In genomic region chr3:30696403-30696819, GRCh38 we compare ENCODE assay signal across 11 cellular contexts.
A peak's percentile ranks its signal among the peaks of the same experiment; 100 is the strongest.
DNase-seq lines count a peak whose midpoint lies in the region; ATAC-seq, FAIRE-seq and TF ChIP-seq lines count a peak whose summit lies in the region.
"Had no signal": no experiment of that assay in that cellular context is flagged by ENCODE, and none has a peak within 500 bp of the region (broad histone marks: within the 10 kb centered on the region; RNA-seq: fewer than 3 reads in every experiment).

No MANE protein-coding gene starts in this region.

- H3K4me2 ChIP-seq in endothelial cell of umbilical vein (ENCODE audit: insufficient read depth, low read length) (no peak overlapping the region), PC-3 (ENCODE audit: low read length) (no peak overlapping the region)

- POLR2A ChIA-PET in endothelial cell of umbilical vein (lab: Charles Lee) = no interaction called here
- POLR2A ChIA-PET in PC-3 (lab: Charles Lee; ENCODE audit: unreplicated experiment) = no interaction called here

- no peaks in the 10 kb centered on the region for H3F3A ChIP-seq in PC-3 (ENCODE audit: low read length, unreplicated experiment)

- FAIRE-seq in endothelial cell of umbilical vein (lab: Jason Lieb, UNC) = no peak
- FAIRE-seq: frontal cortex had no signal

- DNase-seq in stimulated activated naive CD8-positive, alpha-beta T cell treated with anti-CD3 and anti-CD28 coated beads, Interleukin-15, Interleukin-2, amounts not matched to agents 100 U/mL and 50 U/mL, for 24 hours = no peak
- DNase-seq in endothelial cell of umbilical vein (ENCODE audit: low read depth, low spot score) (no peak), naive B cell (no peak), type B pancreatic cell (ENCODE audit: extremely low spot score, unreplicated experiment) (no peak), MG63 (no peak), NAMALWA (ENCODE audit: low spot score) (no peak), PC-3 (no peak)
- DNase-seq: DMS153, NCI-H187 treated with DMSO at 0.1 percent for 48 hours had no signal

- TF ChIP-seq CTCF in endothelial cell of umbilical vein (IDR thresholded peaks at IDR 0.05; ENCODE audit: extremely low read depth in 1 of 2, insufficient read depth in 1 of 2, low read depth in 1 of 2, low read length in 2 of 2) (no peak), type B pancreatic cell (conservative IDR thresholded peaks at IDR 0.05) (no peak), PC-3 (conservative IDR thresholded peaks at IDR 0.05; ENCODE audit: low read depth, low read length) (no peak)

- H3K27me3 Mint-ChIP-seq in stimulated activated naive CD8-positive, alpha-beta T cell treated with anti-CD3 and anti-CD28 coated beads, Interleukin-15, Interleukin-2, amounts not matched to agents 100 ng/mL and 50 ng/mL, for 24 hours = no peaks in the 10 kb centered on the region
- no peaks in the 10 kb centered on the region for H3K27me3 Mint-ChIP-seq in naive B cell
- H3K27me3 Mint-ChIP-seq in type B pancreatic cell = no peaks in the 10 kb centered on the region

- H3K27me3 ChIP-seq in endothelial cell of umbilical vein (ENCODE audit: control insufficient read depth in 2 of 2, insufficient read depth in 2 of 2, low read length in 2 of 2) = no peaks in the 10 kb centered on the region
- no peaks in the 10 kb centered on the region for H3K27me3 ChIP-seq in MG63
- no peaks in the 10 kb centered on the region for H3K27me3 ChIP-seq in PC-3 (ENCODE audit: low read length)

- intact Hi-C loops in endothelial cell of umbilical vein (cut with micrococcal nuclease) (no loop called here), PC-3 (cut with micrococcal nuclease) (loop anchor here (10.0 kb wide), 1 partner anchor 682 kb away; no protein-coding TSS in a partner anchor)

- TF ChIP-seq POLR2A in endothelial cell of umbilical vein (IDR thresholded peaks at IDR 0.05; ENCODE audit: low read depth, low read length) = peak; percentile 60

- peaks cover 17% of the 10 kb centered on the region for H3K4me1 ChIP-seq in endothelial cell of umbilical vein (ENCODE audit: control insufficient read depth, extremely low read depth, insufficient read depth, low read length)
- H3K4me1 ChIP-seq in PC-3 (ENCODE audit: insufficient read depth, low read length) = peaks cover 16% of the 10 kb centered on the region

- H4K20me1 ChIP-seq in endothelial cell of umbilical vein (replicated peaks; ENCODE audit: control insufficient read depth, extremely low read depth, insufficient read depth, low read length) (no peaks in the 10 kb centered on the region), PC-3 (ENCODE audit: low read length) (no peaks in the 10 kb centered on the region)

- no peak overlapping the region for H2AFZ ChIP-seq in endothelial cell of umbilical vein (ENCODE audit: low read depth, low read length)
- H2AFZ ChIP-seq in PC-3 (ENCODE audit: low read length) = no peak overlapping the region

- H3K36me3 ChIP-seq in endothelial cell of umbilical vein (ENCODE audit: control insufficient read depth in 2 of 2, extremely low read depth in 1 of 2, insufficient read depth in 2 of 2, low read length in 2 of 2) (peaks cover 26 to 50% of the 10 kb centered on the region in 2 experiments), MG63 (peaks cover 12% of the 10 kb centered on the region), PC-3 (ENCODE audit: low read depth, low read length) (peaks cover 33% of the 10 kb centered on the region)

- no peak for ATAC-seq in stimulated activated naive CD8-positive, alpha-beta T cell treated with anti-CD3 and anti-CD28 coated beads, Interleukin-15, Interleukin-2, amounts not matched to agents 100 U/mL and 50 U/mL, for 24 hours
- ATAC-seq in naive B cell (ENCODE audit: low read depth in 2 of 2) = no peak
- ATAC-seq in PC-3 = no peak

- peak overlapping the region; percentile 21 for H3K27ac Mint-ChIP-seq in stimulated activated naive CD8-positive, alpha-beta T cell treated with anti-CD3 and anti-CD28 coated beads, Interleukin-15, Interleukin-2, amounts not matched to agents 100 ng/mL and 50 ng/mL, for 24 hours
- peak overlapping the region; percentile 51 to 90 (median 69) for H3K27ac Mint-ChIP-seq in naive B cell
- no peak overlapping the region for H3K27ac Mint-ChIP-seq in type B pancreatic cell

- no peaks in the 10 kb centered on the region for H3K9me1 ChIP-seq in endothelial cell of umbilical vein (replicated peaks; ENCODE audit: control insufficient read depth, extremely low read depth, insufficient read depth, low read length)

- H3K4me3 ChIP-seq in endothelial cell of umbilical vein (replicated peaks in 1 of 3; ENCODE audit: insufficient read depth in 1 of 3, low read depth in 1 of 3, low read length in 3 of 3) (no peak overlapping the region), MG63 (no peak overlapping the region), PC-3 (ENCODE audit: low read length) (no peak overlapping the region)

- no peaks in the 10 kb centered on the region for H3K9me3 Mint-ChIP-seq in stimulated activated naive CD8-positive, alpha-beta T cell treated with anti-CD3 and anti-CD28 coated beads, Interleukin-15, Interleukin-2, amounts not matched to agents 100 ng/mL and 50 ng/mL, for 24 hours
- H3K9me3 Mint-ChIP-seq in naive B cell (no peaks in the 10 kb centered on the region), type B pancreatic cell (no peaks in the 10 kb centered on the region)

- peaks cover 49% of the 10 kb centered on the region for H3K4me1 Mint-ChIP-seq in stimulated activated naive CD8-positive, alpha-beta T cell treated with anti-CD3 and anti-CD28 coated beads, Interleukin-15, Interleukin-2, amounts not matched to agents 100 ng/mL and 50 ng/mL, for 24 hours (ENCODE audit: low read depth)
- H3K4me1 Mint-ChIP-seq in naive B cell (peaks cover 28 to 66% (median 43%) of the 10 kb centered on the region in 3 donors), type B pancreatic cell (ENCODE audit: unreplicated experiment) (peaks cover 10% of the 10 kb centered on the region)

- H3K27ac ChIP-seq in endothelial cell of umbilical vein (ENCODE audit: insufficient read depth, low read depth, low read length) (no peak overlapping the region), PC-3 (ENCODE audit: low read length) (no peak overlapping the region)

- peaks cover 2% of the 10 kb centered on the region for H3K79me2 ChIP-seq in endothelial cell of umbilical vein (ENCODE audit: control insufficient read depth, insufficient read depth, low read length)
- H3K79me2 ChIP-seq in PC-3 (ENCODE audit: low read length) = no peaks in the 10 kb centered on the region

- no peaks in the 10 kb centered on the region for H3K9me2 ChIP-seq in PC-3 (replicated peaks; ENCODE audit: low read length)

- H3K9me3 ChIP-seq in endothelial cell of umbilical vein (replicated peaks; ENCODE audit: control insufficient read depth, insufficient read depth, low read length) = no peaks in the 10 kb centered on the region
- H3K9me3 ChIP-seq in MG63 = no peaks in the 10 kb centered on the region
- no peaks in the 10 kb centered on the region for H3K9me3 ChIP-seq in PC-3 (ENCODE audit: low read length)

- H3K9ac ChIP-seq in endothelial cell of umbilical vein (replicated peaks; ENCODE audit: extremely low read depth, insufficient read depth, low read length) (no peak overlapping the region), PC-3 (ENCODE audit: low read length) (no peak overlapping the region)

- H3K4me3 Mint-ChIP-seq in stimulated activated naive CD8-positive, alpha-beta T cell treated with anti-CD3 and anti-CD28 coated beads, Interleukin-15, Interleukin-2, amounts not matched to agents 100 ng/mL and 50 ng/mL, for 24 hours = no peak overlapping the region
- peak overlapping the region in 2 of 8 donors; percentile 5 to 29 for H3K4me3 Mint-ChIP-seq in naive B cell
- H3K4me3 Mint-ChIP-seq in type B pancreatic cell = no peak overlapping the region

- dilution Hi-C loops in endothelial cell of umbilical vein (cut with MboI; ENCODE audit: extremely low pct_ligation_motif_present, low sequenced_read_pairs) = no loop called here

- H3K36me3 Mint-ChIP-seq in stimulated activated naive CD8-positive, alpha-beta T cell treated with anti-CD3 and anti-CD28 coated beads, Interleukin-15, Interleukin-2, amounts not matched to agents 100 ng/mL and 50 ng/mL, for 24 hours (ENCODE audit: low read depth) = peaks cover 77% of the 10 kb centered on the region
- H3K36me3 Mint-ChIP-seq in naive B cell (peaks cover 9 to 15% of the 10 kb centered on the region in 2 donors), type B pancreatic cell (peaks cover 22% of the 10 kb centered on the region)

- CTCF ChIA-PET in endothelial cell of umbilical vein (lab: Charles Lee) = interaction anchor here (1.7 to 5.0 kb wide), 2 partner anchors 498 to 653 kb away, joined by 7 to 56 read pairs; no protein-coding TSS in a partner anchor
- CTCF ChIA-PET in PC-3 (lab: Charles Lee) = interaction anchor here (1.0 to 1.1 kb wide), 3 partner anchors 497 to 654 kb away, joined by 3 to 4 read pairs (median 4); no protein-coding TSS in a partner anchor

- BruUV-seq in endothelial cell of umbilical vein (replicated peaks; lab: Mats Ljungman, UMichigan) = no TSS peak
- BruUV-seq in PC-3 (replicated peaks; lab: Mats Ljungman, UMichigan) = no TSS peak

TF ChIP-seq in endothelial cell of umbilical vein, 7 proteins besides CTCF, POLR2A, EP300 and RAD21:
- TF ChIP-seq MAX (IDR thresholded peaks at IDR 0.05; ENCODE audit: insufficient read depth, insufficient read length) = no peak
- peak; percentile 56 for TF ChIP-seq POLR2AphosphoS5 (IDR thresholded peaks at IDR 0.05; ENCODE audit: insufficient read depth, low read depth, low read length)
